ENCODE assay signal across 13 cellular contexts in the genomic region with DNA sequence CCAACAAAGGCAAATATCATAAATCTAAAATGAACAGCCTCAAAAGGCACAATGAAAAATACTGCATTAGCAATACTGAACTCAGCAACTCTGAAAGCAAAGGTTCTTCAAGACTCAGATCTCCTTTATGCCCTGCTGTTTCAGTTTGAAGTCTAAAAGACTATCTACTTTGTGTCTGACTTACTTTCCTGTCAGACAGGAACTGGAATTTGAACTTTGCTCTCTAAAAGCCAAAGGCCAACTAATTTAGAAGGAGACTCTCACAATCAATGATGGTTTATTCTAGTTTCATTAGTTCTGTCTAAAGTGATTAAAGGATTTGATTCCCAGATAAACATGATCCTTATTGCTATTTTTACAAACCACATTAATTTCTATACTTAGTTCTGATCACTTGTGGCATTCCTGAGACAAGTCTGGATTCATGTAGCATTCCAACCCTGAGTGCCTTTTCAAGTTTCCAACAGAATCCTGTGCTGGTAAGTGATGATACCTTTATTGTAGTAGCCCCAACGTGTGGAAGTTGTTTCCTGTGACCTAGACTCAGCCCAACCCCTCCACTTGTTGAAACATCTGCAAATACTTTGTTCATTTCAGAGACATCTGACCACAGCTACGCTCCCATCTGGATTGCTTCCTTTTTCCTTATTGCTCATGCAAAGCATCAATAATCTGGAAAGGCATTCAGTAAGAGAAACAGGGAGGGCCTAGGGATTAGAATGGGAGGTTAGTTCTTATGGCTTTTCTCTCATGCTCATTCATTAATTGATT. TPM values are rescaled to one million over a fixed set of nuclear protein-coding genes. Genes with fewer than 3 reads are reported as not detected.
A peak's percentile ranks its signal among the peaks of the same experiment; 100 is the strongest.
DNase-seq lines count a peak whose midpoint lies in the region; ATAC-seq, FAIRE-seq and TF ChIP-seq lines count a peak whose summit lies in the region.
"Had no signal": no experiment of that assay in that cellular context is flagged by ENCODE, and none has a peak within 500 bp of the region (broad histone marks: within the 10 kb centered on the region; RNA-seq: fewer than 3 reads in every experiment).

No MANE protein-coding gene starts in this region.

- H3K27ac Mint-ChIP-seq in T-cell = peak overlapping the region; percentile 49 to 55
- H3K27ac Mint-ChIP-seq: B cell had no signal

- H3K36me3 Mint-ChIP-seq in T-cell = peaks cover 25% of the 10 kb centered on the region

- H3K4me1 Mint-ChIP-seq in T-cell = peaks cover 8 to 33% (median 30%) of the 10 kb centered on the region in 3 donors

- ATAC-seq in heart left ventricle (no peak), T-cell (replicated peaks in 1 of 4) (no peak), GM18519 (IDR thresholded peaks at IDR 0.05; ENCODE audit: low FRiP score, unreplicated experiment) (no peak)
- ATAC-seq: left cardiac atrium, pancreas had no signal

- no peak for FAIRE-seq in HTR-8/SVneo (lab: Jason Lieb, UNC)
- FAIRE-seq: pancreas had no signal

- H3K4me1 ChIP-seq in cardiac muscle cell (ENCODE audit: low read depth) (peaks cover 12% of the 10 kb centered on the region), heart left ventricle (peaks cover 0 to 22% (median 4%) of the 10 kb centered on the region in 12 donors), transverse colon (peaks cover 5 to 35% (median 16%) of the 10 kb centered on the region in 4 donors)

- no peaks in the 10 kb centered on the region for H3K27me3 Mint-ChIP-seq in T-cell
- H3K27me3 Mint-ChIP-seq: B cell had no signal

- intact Hi-C loops in heart left ventricle (cut with DNase I) = loop anchor here in 5 of 10 donors (5.0 to 10.0 kb wide), 5 partner anchors 134 to 324 kb away; a partner anchor contains a TSS
- intact Hi-C loops in transverse colon (cut with DNase I; ENCODE audit: low total_unique reads) = no loop called here

- in situ Hi-C loops in transverse colon (cut with MboI; ENCODE audit: low pct_ligation_motif_present in 1 of 4, low pct_unique_long_range_greater_than_20kb in 1 of 4, low sequenced_read_pairs in 3 of 4) = loop anchor here in 3 of 4 donors (10.0 to 25.0 kb wide), 3 partner anchors 126 to 274 kb away; a partner anchor contains a TSS

- H3K27me3 ChIP-seq in cardiac muscle cell (peaks cover 8% of the 10 kb centered on the region), heart left ventricle (no peaks in the 10 kb centered on the region), transverse colon (no peaks in the 10 kb centered on the region)
- H3K27me3 ChIP-seq: pancreas, tibial artery had no signal

- CTCF ChIA-PET in T-cell (lab: Charles Lee) = no interaction called here

- peaks cover 0 to 12% (median 7%) of the 10 kb centered on the region in 3 donors for H3K9me3 Mint-ChIP-seq in T-cell

- no peaks in the 10 kb centered on the region for H3K36me3 ChIP-seq in cardiac muscle cell
- H3K36me3 ChIP-seq in heart left ventricle = no peaks in the 10 kb centered on the region
- H3K36me3 ChIP-seq in transverse colon = no peaks in the 10 kb centered on the region
- H3K36me3 ChIP-seq: pancreas, tibial artery had no signal

- H3K4me3 ChIP-seq in cardiac muscle cell = no peak overlapping the region
- H3K4me3 ChIP-seq in heart left ventricle = no peak overlapping the region
- H3K4me3 ChIP-seq in fibroblast of mammary gland (ENCODE audit: control insufficient read depth, low read depth, low read length) = no peak overlapping the region
- no peak overlapping the region for H3K4me3 ChIP-seq in transverse colon
- H3K4me3 ChIP-seq: pancreas, tibial artery had no signal

- no peak for TF ChIP-seq CTCF in cardiac muscle cell (IDR thresholded peaks at IDR 0.05; ENCODE audit: low read depth, low read length)
- TF ChIP-seq CTCF in heart left ventricle (IDR thresholded peaks at IDR 0.05) = no peak
- no peak for TF ChIP-seq CTCF in fibroblast of mammary gland (conservative IDR thresholded peaks at IDR 0.05; ENCODE audit: control insufficient read depth, insufficient read depth, low read depth, low read length)
- TF ChIP-seq CTCF in transverse colon (IDR thresholded peaks at IDR 0.05) = no peak

- TF ChIP-seq POLR2A in heart left ventricle (IDR thresholded peaks at IDR 0.05) (no peak), transverse colon (IDR thresholded peaks at IDR 0.05) (no peak)

- H3K27ac ChIP-seq in cardiac muscle cell = peak overlapping the region; percentile 38
- no peak overlapping the region for H3K27ac ChIP-seq in heart left ventricle
- H3K27ac ChIP-seq in transverse colon = peak overlapping the region; percentile 15 to 38 (median 32)
- H3K27ac ChIP-seq: pancreas, tibial artery had no signal

- TF ChIP-seq EP300 in transverse colon (IDR thresholded peaks at IDR 0.05; ENCODE audit: low read depth) = no peak

- WGBS in heart left ventricle, 4 donors = 31 to 45% (median 39%) methylated on average over 2 of the region's 2 CpGs
- 28 to 40% methylated on average over 2 of the region's 2 CpGs for WGBS in transverse colon (ENCODE audit: low coverage in 1 of 2), 2 donors

- no peak overlapping the region for H3K4me3 Mint-ChIP-seq in T-cell
- H3K4me3 Mint-ChIP-seq: B cell had no signal

- POLR2A ChIA-PET in T-cell (lab: Charles Lee) = interaction anchor here (0.6 kb wide), 2 partner anchors 165 to 344 kb away, joined by 3 read pairs; no protein-coding TSS in a partner anchor

- DNase-seq in cardiac muscle cell (ENCODE audit: low read depth in 1 of 2, low spot score in 1 of 2) = peak; percentile 35 to 46
- DNase-seq in heart left ventricle = no peak
- DNase-seq in T-cell = no peak
- DNase-seq in fibroblast of mammary gland (ENCODE audit: low read depth) = peak; percentile 92
- peak; percentile 27 for DNase-seq in transverse colon
- DNase-seq in NCI-H2227 treated with DMSO at 0.1 percent for 48 hours (lab: John Stamatoyannopoulos, UW) = no peak
- DNase-seq in HTR-8/SVneo (ENCODE audit: insufficient read length, low spot score) = no peak
- DNase-seq: amygdala, left cardiac atrium, pancreas, tibial artery had no signal

- H3K9me3 ChIP-seq in cardiac muscle cell (ENCODE audit: low read depth) (no peaks in the 10 kb centered on the region), heart left ventricle (no peaks in the 10 kb centered on the region), transverse colon (no peaks in the 10 kb centered on the region)
- H3K9me3 ChIP-seq: pancreas had no signal

RNA-seq across cellular contexts. Expression of a gene that starts 14.9 kb away (rescaled TPM):
- total RNA-seq in cardiac muscle cell (0.42 and 0.77 TPM in 2 replicates), heart left ventricle (1 to 10 TPM in 5 of 9 donors, under 1 TPM in 3, not detected in 1; 0.23 to 1.8 (median 1.0) TPM), T-cell (1 to 10 TPM; 1.2 to 3.6 (median 2.8) TPM), transverse colon (1 to 10 TPM in 1 of 4 donors, under 1 TPM in 2, not detected in 1; 0.40 to 3.3 (median 0.96) TPM)
- polyA plus RNA-seq in cardiac muscle cell (0.91 and 2.1 TPM in 2 replicates), heart left ventricle (under 1 TPM; 0.22 to 0.34 TPM)

Comparison
In these comparisons a context has a peak if more than half of its experiments do, and no peak if none do; other contexts are left out.
1. DNase-seq: peak in cardiac muscle cell (2 of 2), fibroblast of mammary gland (single experiment) and transverse colon (single experiment); none in heart left ventricle (0 of 5), T-cell (0 of 34), NCI-H2227 treated with DMSO at 0.1 percent for 48 hours (single experiment) and HTR-8/SVneo (single experiment).
2. H3K27ac ChIP-seq: peak in cardiac muscle cell (single experiment) and transverse colon (4 of 4); none in heart left ventricle (0 of 12).